In genomic region chr11:65787649-65788622, GRCh38 we compare ENCODE assay signal across 10 cellular contexts. TPM values are rescaled to one million over a fixed set of nuclear protein-coding genes. Genes with fewer than 3 reads are reported as not detected.
DNase-seq lines count a peak whose midpoint lies in the region; ATAC-seq and TF ChIP-seq lines count a peak whose summit lies in the region.
"Had no signal": no experiment of that assay in that cellular context is flagged by ENCODE, and none has a peak within 500 bp of the region (broad histone marks: within the 10 kb centered on the region; RNA-seq: fewer than 3 reads in every experiment).

No MANE protein-coding gene starts in this region.

- H3K27me3 Mint-ChIP-seq in immature natural killer cell (ENCODE audit: low read depth in 3 of 3), result peaks cover 15 to 32% (median 22%) of the 10 kb centered on the region in 3 donors

- H3K4me1 Mint-ChIP-seq in immature natural killer cell, result peaks cover 24 to 30% of the 10 kb centered on the region in 2 donors

- no peak for TF ChIP-seq POLR2A in testis (IDR thresholded peaks at IDR 0.05)

- H3K27ac ChIP-seq in VCaP (peak overlapping the region; percentile 90), testis (peak overlapping the region in 1 of 2 donors; percentile 59)

- no peaks in the 10 kb centered on the region for H3K9me3 ChIP-seq in testis

- TF ChIP-seq CTCF in VCaP (conservative IDR thresholded peaks at IDR 0.05) (no peak), testis (IDR thresholded peaks at IDR 0.05) (no peak)

- no peaks in the 10 kb centered on the region for H3K36me3 Mint-ChIP-seq in immature natural killer cell

- H3K9me3 Mint-ChIP-seq in immature natural killer cell, result no peaks in the 10 kb centered on the region

- DNase-seq in activated T-cell treated with anti-CD3 and anti-CD28 coated beads, Interleukin-2, amount 50 U/mL, for 1 hour, result peak; percentile 42
- DNase-seq in activated T-cell treated with anti-CD3 and anti-CD28 coated beads for 4 hours (no peak), immature natural killer cell (no peak), testis (peak; percentile 42), NCI-H2196 treated with DMSO at 0.1 percent for 48 hours (lab: John Stamatoyannopoulos, UW; ENCODE audit: unreplicated experiment) (no peak)
- DNase-seq: SW 1271 had no signal

- H3K36me3 ChIP-seq in testis (ENCODE audit: low read depth, missing control alignments), result no peaks in the 10 kb centered on the region

- peak overlapping the region; percentile 41 to 52 for H3K4me3 ChIP-seq in testis

- H3K27ac Mint-ChIP-seq in immature natural killer cell, result no peak overlapping the region

- H3K27me3 ChIP-seq in testis, result no peaks in the 10 kb centered on the region

- WGBS in testis, 2 donors, result 3 to 7% methylated on average over 10 to 53 of the region's 64 CpGs

- no peaks in the 10 kb centered on the region for H3K4me1 ChIP-seq in testis

- intact Hi-C loops in testis (cut with DNase I; ENCODE audit: low total_unique reads), result no loop called here

- no peak for ATAC-seq in HG02759 (IDR thresholded peaks at IDR 0.05; ENCODE audit: unreplicated experiment)
- ATAC-seq in GM19467 (IDR thresholded peaks at IDR 0.05; ENCODE audit: unreplicated experiment), result no peak

- peak overlapping the region; percentile 62 to 86 (median 75) for H3K4me3 Mint-ChIP-seq in immature natural killer cell

RNA-seq across cellular contexts. Expression of gene OVOL1, which starts 1.1 kb away (rescaled TPM):
- not detected for polyA plus RNA-seq in immature natural killer cell
- total RNA-seq in testis, result 10 to 100 TPM; 27.6 to 33.9 TPM
- 72.4 TPM for polyA plus RNA-seq in testis (ENCODE audit: insufficient read depth, low read depth, low replicate concordance)
- total RNA-seq: Daoy had no signal

RNA-seq across cellular contexts. Expression of gene AP5B1, which starts 7.2 kb away (rescaled TPM):
- 10 to 100 TPM in 1 of 3 donors, 1 to 10 TPM in 2; 7.6 to 20.8 (median 8.2) TPM for polyA plus RNA-seq in immature natural killer cell
- 10 to 100 TPM; 13.5 to 14.8 TPM for total RNA-seq in testis
- 4.5 TPM for polyA plus RNA-seq in testis (ENCODE audit: insufficient read depth, low read depth, low replicate concordance)

RNA-seq across cellular contexts. Expression of gene SNX32, which starts 45.8 kb away (rescaled TPM):
- polyA plus RNA-seq in immature natural killer cell (1 to 10 TPM in 2 of 3 donors, under 1 TPM in 1; 0.30 to 1.7 (median 1.6) TPM), testis (ENCODE audit: insufficient read depth, low read depth, low replicate concordance) (4.9 TPM)
- 1 to 10 TPM; 3.2 to 4.0 TPM for total RNA-seq in testis
- total RNA-seq: Daoy had no signal

Comparison
In these comparisons a context has a peak if more than half of its experiments do, and no peak if none do; other contexts are left out.
1. DNase-seq: peak in activated T-cell treated with anti-CD3 and anti-CD28 coated beads, Interleukin-2, amount 50 U/mL, for 1 hour (single experiment) and testis (single experiment); none in activated T-cell treated with anti-CD3 and anti-CD28 coated beads for 4 hours (single experiment), immature natural killer cell (0 of 3) and NCI-H2196 treated with DMSO at 0.1 percent for 48 hours (single experiment).
2. RNA of gene OVOL1, which starts 1.1 kb away (polyA plus RNA-seq): 72.4 TPM in testis (single experiment); not detected in immature natural killer cell; every median in the first group is over 10 times any median in the second.